2 cellular contexts compared by ENCODE assay signal in genomic region chr2:127650041-127650784, GRCh38.
TF ChIP-seq lines count a peak whose summit lies in the region.

No MANE protein-coding gene starts in this region.

TF ChIP-seq in SK-N-SH treated with all-trans-retinoic acid at 6 μM for 48 hours, 23 proteins besides CTCF, POLR2A, EP300 and RAD21 (continued from another document):
- TF ChIP-seq TSHZ2 (CRISPR knock-in tag; IDR thresholded peaks at IDR 0.05): no peak

TF ChIP-seq in SK-N-SH, 30 proteins besides CTCF, POLR2A, EP300 and RAD21 (continued from another document):
- TF ChIP-seq FOSL2 (IDR thresholded peaks at IDR 0.05; ENCODE audit: borderline replicate concordance, low read depth): no peak
- TF ChIP-seq CHD2 (IDR thresholded peaks at IDR 0.05; ENCODE audit: low read length, partially characterized antibody): no peak
- TF ChIP-seq POLR2AphosphoS5 (IDR thresholded peaks at IDR 0.05; ENCODE audit: low read depth, low read length): no peak
- no peak for TF ChIP-seq TAF1 (IDR thresholded peaks at IDR 0.05; ENCODE audit: borderline replicate concordance, low read depth, low read length)
- TF ChIP-seq MAX (IDR thresholded peaks at IDR 0.05; ENCODE audit: low read depth): no peak
- no peak for TF ChIP-seq IRF3 (IDR thresholded peaks at IDR 0.05; ENCODE audit: low read depth, low read length)
- no peak for TF ChIP-seq USF1 (IDR thresholded peaks at IDR 0.05; ENCODE audit: borderline replicate concordance, low read depth)
- TF ChIP-seq MEF2A (IDR thresholded peaks at IDR 0.05; ENCODE audit: borderline replicate concordance, low read depth): no peak
- TF ChIP-seq NFIC (IDR thresholded peaks at IDR 0.05; ENCODE audit: borderline replicate concordance): no peak
